ENCODE assay signal across 9 cellular contexts in genomic region chr7:129089521-129090212, GRCh38. TPM values are rescaled to one million over a fixed set of nuclear protein-coding genes. Genes with fewer than 3 reads are reported as not detected.
DNase-seq lines count a peak whose midpoint lies in the region; ATAC-seq and TF ChIP-seq lines count a peak whose summit lies in the region.
"Had no signal": no experiment of that assay in that cellular context is flagged by ENCODE, and none has a peak within 500 bp of the region (broad histone marks: within the 10 kb centered on the region; RNA-seq: fewer than 3 reads in every experiment).

No MANE protein-coding gene starts in this region.

- H3K27ac Mint-ChIP-seq in activated T-cell treated with anti-CD3 and anti-CD28 coated beads, Interleukin-2, amount 50 U/mL, for 72 hours: no peak overlapping the region
- H3K27ac Mint-ChIP-seq in activated T-cell treated with anti-CD3 and anti-CD28 coated beads, Interleukin-2, amount 50 U/mL, for 24 hours: no peak overlapping the region
- H3K27ac Mint-ChIP-seq: natural killer cell had no signal

- H3K27me3 ChIP-seq in upper lobe of right lung (peaks cover 9% of the 10 kb centered on the region), tibial nerve (no peaks in the 10 kb centered on the region)

- TF ChIP-seq CTCF in upper lobe of right lung (IDR thresholded peaks at IDR 0.05) (no peak), tibial nerve (IDR thresholded peaks at IDR 0.05) (no peak)

- H3K9me3 Mint-ChIP-seq in activated T-cell treated with anti-CD3 and anti-CD28 coated beads, Interleukin-2, amount 50 U/mL, for 72 hours: no peaks in the 10 kb centered on the region
- no peaks in the 10 kb centered on the region for H3K9me3 Mint-ChIP-seq in activated T-cell treated with anti-CD3 and anti-CD28 coated beads, Interleukin-2, amount 50 U/mL, for 24 hours
- H3K9me3 Mint-ChIP-seq: natural killer cell had no signal

- H3K9me3 ChIP-seq in upper lobe of right lung (no peaks in the 10 kb centered on the region), tibial nerve (no peaks in the 10 kb centered on the region)

- TF ChIP-seq EP300 in tibial nerve (IDR thresholded peaks at IDR 0.05): no peak

- H3K4me1 Mint-ChIP-seq in activated T-cell treated with anti-CD3 and anti-CD28 coated beads, Interleukin-2, amount 50 U/mL, for 72 hours (ENCODE audit: low read depth): peaks cover 26% of the 10 kb centered on the region
- peaks cover 12% of the 10 kb centered on the region for H3K4me1 Mint-ChIP-seq in activated T-cell treated with anti-CD3 and anti-CD28 coated beads, Interleukin-2, amount 50 U/mL, for 24 hours (ENCODE audit: low read depth)

- peak; percentile 25 to 33 for DNase-seq in activated T-cell treated with anti-CD3 and anti-CD28 coated beads, Interleukin-2, amount 50 U/mL, for 72 hours
- DNase-seq in activated T-cell treated with anti-CD3 and anti-CD28 coated beads, Interleukin-2, amount 50 U/mL, for 24 hours: no peak
- DNase-seq in SKM-1 (lab: John Stamatoyannopoulos, UW; ENCODE audit: unreplicated experiment): peak; percentile 56
- no peak for DNase-seq in upper lobe of right lung
- no peak for DNase-seq in tibial nerve (ENCODE audit: low spot score in 2 of 2)
- no peak for DNase-seq in DMS114 treated with DMSO at 0.1 percent for 48 hours (lab: John Stamatoyannopoulos, UW; ENCODE audit: unreplicated experiment)
- no peak for DNase-seq in NCI-H2196 treated with DMSO at 0.1 percent for 48 hours (lab: John Stamatoyannopoulos, UW; ENCODE audit: unreplicated experiment)
- DNase-seq: natural killer cell had no signal

- peak; percentile 78 to 84 for ATAC-seq in activated T-cell treated with anti-CD3 and anti-CD28 coated beads, Interleukin-2, amount 50 U/mL, for 72 hours (replicated peaks in 1 of 2)
- ATAC-seq in HG03060 (IDR thresholded peaks at IDR 0.05; ENCODE audit: low read depth, unreplicated experiment) (peak; percentile 44), upper lobe of right lung (peak; percentile 32)

- intact Hi-C loops in upper lobe of right lung (cut with DNase I): loop anchor here (10.0 kb wide), 1 partner anchor 195 kb away; no protein-coding TSS in a partner anchor

- no peaks in the 10 kb centered on the region for H3K4me1 ChIP-seq in upper lobe of right lung
- no peaks in the 10 kb centered on the region for H3K4me1 ChIP-seq in tibial nerve

- H3K27ac ChIP-seq in upper lobe of right lung: no peak overlapping the region
- no peak overlapping the region for H3K27ac ChIP-seq in tibial nerve

- no peaks in the 10 kb centered on the region for H3K36me3 ChIP-seq in upper lobe of right lung
- H3K36me3 ChIP-seq in tibial nerve: no peaks in the 10 kb centered on the region

- H3K4me3 ChIP-seq in upper lobe of right lung (no peak overlapping the region), tibial nerve (no peak overlapping the region)

- no peak overlapping the region for H3K4me3 Mint-ChIP-seq in activated T-cell treated with anti-CD3 and anti-CD28 coated beads, Interleukin-2, amount 50 U/mL, for 72 hours
- no peak overlapping the region for H3K4me3 Mint-ChIP-seq in activated T-cell treated with anti-CD3 and anti-CD28 coated beads, Interleukin-2, amount 50 U/mL, for 24 hours
- H3K4me3 Mint-ChIP-seq: natural killer cell had no signal

- 38 to 50% methylated on average over 4 of the region's 4 CpGs for WGBS in tibial nerve, 2 donors

- H3K36me3 Mint-ChIP-seq in activated T-cell treated with anti-CD3 and anti-CD28 coated beads, Interleukin-2, amount 50 U/mL, for 72 hours (ENCODE audit: insufficient read depth in 2 of 2): no peaks in the 10 kb centered on the region
- H3K36me3 Mint-ChIP-seq in activated T-cell treated with anti-CD3 and anti-CD28 coated beads, Interleukin-2, amount 50 U/mL, for 24 hours (ENCODE audit: low read depth): no peaks in the 10 kb centered on the region
- H3K36me3 Mint-ChIP-seq: natural killer cell had no signal

- no peaks in the 10 kb centered on the region for H3K27me3 Mint-ChIP-seq in activated T-cell treated with anti-CD3 and anti-CD28 coated beads, Interleukin-2, amount 50 U/mL, for 72 hours (ENCODE audit: low read depth)
- H3K27me3 Mint-ChIP-seq in activated T-cell treated with anti-CD3 and anti-CD28 coated beads, Interleukin-2, amount 50 U/mL, for 24 hours: peaks cover 2% of the 10 kb centered on the region

- TF ChIP-seq POLR2A in tibial nerve (IDR thresholded peaks at IDR 0.05): no peak

RNA-seq across cellular contexts. Expression of gene TNPO3, which starts 34.8 kb away (rescaled TPM):
- 10 to 100 TPM; 62.0 to 81.4 TPM for total RNA-seq in activated T-cell treated with anti-CD3 and anti-CD28 coated beads, Interleukin-2, amount 50 U/mL, for 72 hours
- total RNA-seq in upper lobe of right lung (31.1 TPM), tibial nerve (10 to 100 TPM; 33.9 to 36.9 (median 35.5) TPM)

RNA-seq across cellular contexts. Expression of gene TSPAN33, which starts 54.8 kb away (rescaled TPM):
- total RNA-seq in activated T-cell treated with anti-CD3 and anti-CD28 coated beads, Interleukin-2, amount 50 U/mL, for 72 hours: 10 to 100 TPM; 17.3 to 31.5 TPM
- total RNA-seq in upper lobe of right lung (6.2 TPM), tibial nerve (10 to 100 TPM in 1 of 4 donors, 1 to 10 TPM in 3; 2.0 to 10.5 (median 6.3) TPM)

Comparison
In these comparisons a context has a peak if more than half of its experiments do, and no peak if none do; other contexts are left out.
1. DNase-seq: peak in activated T-cell treated with anti-CD3 and anti-CD28 coated beads, Interleukin-2, amount 50 U/mL, for 72 hours (2 of 2) and SKM-1 (single experiment); none in activated T-cell treated with anti-CD3 and anti-CD28 coated beads, Interleukin-2, amount 50 U/mL, for 24 hours (single experiment), upper lobe of right lung (single experiment), tibial nerve (0 of 2), DMS114 treated with DMSO at 0.1 percent for 48 hours (single experiment) and NCI-H2196 treated with DMSO at 0.1 percent for 48 hours (single experiment).
2. Peak in every context shown above with its lines, with median percentiles within 50 percentile points of each other: ATAC-seq.